ENCODE assay signal across 6 cellular contexts in genomic region chr19:57903298-57904174, GRCh38. TPM values are rescaled to one million over a fixed set of nuclear protein-coding genes. Genes with fewer than 3 reads are reported as not detected.
DNase-seq lines count a peak whose midpoint lies in the region; ATAC-seq and TF ChIP-seq lines count a peak whose summit lies in the region.

No MANE protein-coding gene starts in this region.

- peak; percentile 56 for TF ChIP-seq CTCF in Caco-2 (IDR thresholded peaks at IDR 0.05; ENCODE audit: insufficient read depth in 1 of 2, low read depth in 1 of 2, low read length in 1 of 2, severe bottlenecking in 1 of 2, unreplicated experiment in 1 of 2)
- peak; percentile 51 for TF ChIP-seq CTCF in fibroblast of mammary gland (conservative IDR thresholded peaks at IDR 0.05; ENCODE audit: control insufficient read depth, insufficient read depth, low read depth, low read length)

- DNase-seq in Caco-2 (peak in 1 of 2 experiments; percentile 25), MV-4-11 (lab: John Stamatoyannopoulos, UW) (peak; percentile 54), fibroblast of mammary gland (ENCODE audit: low read depth) (peak; percentile 51)

- H3K4me1 ChIP-seq in Caco-2: no peaks in the 10 kb centered on the region

- CTCF ChIA-PET in Caco-2 (lab: Charles Lee): no interaction called here

- intact Hi-C loops in Caco-2 (cut with micrococcal nuclease; ENCODE audit: unreplicated experiment): loop anchor here (1.0 kb wide), 2 partner anchors 438 to 497 kb away; no protein-coding TSS in a partner anchor

- H3K27me3 Mint-ChIP-seq in Caco-2 (ENCODE audit: insufficient read depth, unreplicated experiment): no peaks in the 10 kb centered on the region

- peaks cover 45% of the 10 kb centered on the region for H3K36me3 Mint-ChIP-seq in Caco-2 (ENCODE audit: insufficient read depth, unreplicated experiment)

- peaks cover 18% of the 10 kb centered on the region for H3K9me3 Mint-ChIP-seq in Caco-2 (ENCODE audit: unreplicated experiment)

- no peak overlapping the region for H3K27ac Mint-ChIP-seq in Caco-2 (ENCODE audit: unreplicated experiment)

- no peaks in the 10 kb centered on the region for H3K4me1 Mint-ChIP-seq in Caco-2 (ENCODE audit: low read depth, unreplicated experiment)

- H3K9me3 ChIP-seq in Caco-2: no peaks in the 10 kb centered on the region

- no peaks in the 10 kb centered on the region for H3K36me3 ChIP-seq in Caco-2 (ENCODE audit: control insufficient read depth, insufficient read depth, low read length)

- no peak overlapping the region for H3K4me3 ChIP-seq in Caco-2 (ENCODE audit: low read depth, low read length)
- no peak overlapping the region for H3K4me3 ChIP-seq in fibroblast of mammary gland (ENCODE audit: control insufficient read depth, low read depth, low read length)

- ATAC-seq in GM18498 (IDR thresholded peaks at IDR 0.05; ENCODE audit: unreplicated experiment): no peak
- ATAC-seq in GM19467 (IDR thresholded peaks at IDR 0.05; ENCODE audit: unreplicated experiment): no peak
- ATAC-seq in GM21390 (IDR thresholded peaks at IDR 0.05; ENCODE audit: unreplicated experiment): no peak

- H3K4me3 Mint-ChIP-seq in Caco-2 (ENCODE audit: unreplicated experiment): no peak overlapping the region

- no peaks in the 10 kb centered on the region for H3K27me3 ChIP-seq in Caco-2 (replicated peaks; ENCODE audit: control insufficient read depth, insufficient read depth, low read length)

- POLR2A ChIA-PET in Caco-2 (lab: Charles Lee): no interaction called here

- BruUV-seq in Caco-2 (replicated peaks; lab: Mats Ljungman, UMichigan): no TSS peak

RNA-seq across cellular contexts. Expression of gene ZNF417, which starts 12.9 kb away (rescaled TPM):
- 16.6 and 19.2 TPM in 2 replicates for total RNA-seq in Caco-2 (2022)

RNA-seq across cellular contexts. Expression of gene ZNF814, which starts 14.7 kb away (rescaled TPM):
- total RNA-seq in Caco-2 (2022): 8.3 and 9.4 TPM in 2 replicates

RNA-seq across cellular contexts. Expression of gene ZNF418, which starts 31.7 kb away (rescaled TPM):
- total RNA-seq in Caco-2 (2022): 0.50 and 0.51 TPM in 2 replicates

RNA-seq across cellular contexts. Expression of gene ZNF256, which starts 44.0 kb away (rescaled TPM):
- 1.5 and 1.9 TPM in 2 replicates for total RNA-seq in Caco-2 (2022)

RNA-seq across cellular contexts. Expression of gene ZNF587, which starts 53.9 kb away (rescaled TPM):
- 70.5 and 78.0 TPM in 2 replicates for total RNA-seq in Caco-2 (2022)
